In the genomic region with DNA sequence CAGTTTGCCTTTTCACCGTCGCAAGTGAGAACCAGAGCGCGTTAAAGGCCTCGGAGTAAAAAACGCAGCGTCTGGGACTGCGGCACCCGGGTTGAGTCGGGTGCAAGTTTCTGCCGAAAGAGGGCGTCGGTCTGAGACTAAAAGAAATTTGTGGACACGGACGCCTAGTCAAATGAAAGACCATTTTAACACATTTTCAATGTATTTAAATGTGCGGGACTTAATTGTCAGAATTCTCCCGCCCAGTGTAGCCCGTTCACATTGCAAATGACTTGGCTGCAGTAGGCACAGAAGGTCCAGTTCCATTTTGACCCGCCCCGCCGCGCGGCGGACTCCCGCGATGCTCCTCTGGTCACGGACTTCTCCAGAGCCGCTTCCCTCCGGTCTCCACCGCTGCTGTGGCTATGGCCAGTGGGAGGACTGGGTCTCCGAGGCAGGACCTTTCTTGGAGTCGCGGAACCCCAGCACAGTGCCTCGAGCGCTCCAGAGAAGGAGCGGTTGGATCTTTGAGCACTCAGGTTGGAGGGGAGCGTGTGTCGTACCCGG, we compare ENCODE assay signal across 8 cellular contexts. TPM values are rescaled to one million over a fixed set of nuclear protein-coding genes. Genes with fewer than 3 reads are reported as not detected.
DNase-seq lines count a peak whose midpoint lies in the region; ATAC-seq and TF ChIP-seq lines count a peak whose summit lies in the region.

No MANE protein-coding gene starts in this region.

- H3K9me3 Mint-ChIP-seq in activated CD4-positive, alpha-beta memory T cell treated with anti-CD3 and anti-CD28 coated beads, Interleukin-2, amount 10 ng/mL, durations not matched to agents 7 days and 5 days: no peaks in the 10 kb centered on the region

- H3K4me3 ChIP-seq in GM06990 (replicated peaks; ENCODE audit: low read depth, low read length): peak overlapping the region; percentile 55
- H3K4me3 ChIP-seq in esophagus muscularis mucosa: peak overlapping the region; percentile 63 to 75 (median 64)
- peak overlapping the region; percentile 62 to 80 for H3K4me3 ChIP-seq in mucosa of rectum (ENCODE audit: low read length in 2 of 2)

- peak overlapping the region in 1 of 2 donors; percentile 24 for H3K9ac ChIP-seq in mucosa of rectum (ENCODE audit: low read depth in 1 of 2, low read length in 2 of 2)

- H3K27me3 ChIP-seq in GM06990 (replicated peaks; ENCODE audit: control insufficient read depth, insufficient read depth, low read length) (peaks cover 5% of the 10 kb centered on the region), esophagus muscularis mucosa (peaks cover 3 to 47% (median 20%) of the 10 kb centered on the region in 4 donors), mucosa of rectum (ENCODE audit: control insufficient read depth in 2 of 2, insufficient read depth in 2 of 2, low read length in 2 of 2) (peaks cover 19 to 25% of the 10 kb centered on the region in 2 donors)

- H3K27ac ChIP-seq in esophagus muscularis mucosa (replicated peaks in 1 of 4) (peak overlapping the region in 3 of 4 donors; percentile 5 to 58 (median 10)), mucosa of rectum (ENCODE audit: low read depth in 2 of 2, low read length in 2 of 2) (no peak overlapping the region)

- intact Hi-C loops in esophagus muscularis mucosa (cut with DNase I): loop anchor here (5.0 to 10.0 kb wide), 2 partner anchors 585 to 712 kb away; no protein-coding TSS in a partner anchor

- peak overlapping the region; percentile 67 for H3K4me3 Mint-ChIP-seq in activated CD4-positive, alpha-beta memory T cell treated with anti-CD3 and anti-CD28 coated beads, Interleukin-2, amount 10 ng/mL, durations not matched to agents 7 days and 5 days

- H3K36me3 Mint-ChIP-seq in activated CD4-positive, alpha-beta memory T cell treated with anti-CD3 and anti-CD28 coated beads, Interleukin-2, amount 10 ng/mL, durations not matched to agents 7 days and 5 days (ENCODE audit: low read depth): peaks cover 6% of the 10 kb centered on the region

- CTCF ChIA-PET in activated CD4-positive, alpha-beta memory T cell treated with anti-CD3 and anti-CD28 coated beads, Interleukin-2, amount 10 ng/mL, durations not matched to agents 7 days and 5 days (lab: Charles Lee): interaction anchor here (0.7 kb wide), 1 partner anchor 22 kb away, joined by 4 read pairs; no protein-coding TSS in a partner anchor

- WGBS in esophagus muscularis mucosa: under 1% methylated on average over 29 of the region's 39 CpGs

- H3K9me3 ChIP-seq in esophagus muscularis mucosa (no peaks in the 10 kb centered on the region), mucosa of rectum (ENCODE audit: control insufficient read depth in 2 of 2, low read length in 2 of 2) (no peaks in the 10 kb centered on the region)

- POLR2A ChIA-PET in activated CD4-positive, alpha-beta memory T cell treated with anti-CD3 and anti-CD28 coated beads, Interleukin-2, amount 10 ng/mL, durations not matched to agents 7 days and 5 days (lab: Charles Lee): no interaction called here

- TF ChIP-seq CTCF in GM06990 (IDR thresholded peaks at IDR 0.05; ENCODE audit: insufficient read depth, low read length, poor library complexity, severe bottlenecking) (peak; percentile 78), esophagus muscularis mucosa (IDR thresholded peaks at IDR 0.05) (peak; percentile 54 to 74 (median 66))

- H3K4me1 Mint-ChIP-seq in activated CD4-positive, alpha-beta memory T cell treated with anti-CD3 and anti-CD28 coated beads, Interleukin-2, amount 10 ng/mL, durations not matched to agents 7 days and 5 days: peaks cover 26% of the 10 kb centered on the region

- no peak overlapping the region for H3K27ac Mint-ChIP-seq in activated CD4-positive, alpha-beta memory T cell treated with anti-CD3 and anti-CD28 coated beads, Interleukin-2, amount 10 ng/mL, durations not matched to agents 7 days and 5 days

- peaks cover 71% of the 10 kb centered on the region for H3K27me3 Mint-ChIP-seq in activated CD4-positive, alpha-beta memory T cell treated with anti-CD3 and anti-CD28 coated beads, Interleukin-2, amount 10 ng/mL, durations not matched to agents 7 days and 5 days

- no peak for TF ChIP-seq POLR2A in esophagus muscularis mucosa (IDR thresholded peaks at IDR 0.05; ENCODE audit: low read depth)

- no peak for TF ChIP-seq EP300 in esophagus muscularis mucosa (IDR thresholded peaks at IDR 0.05)

- H3K36me3 ChIP-seq in GM06990 (ENCODE audit: control insufficient read depth, insufficient read depth, low read length) (no peaks in the 10 kb centered on the region), esophagus muscularis mucosa (no peaks in the 10 kb centered on the region), mucosa of rectum (ENCODE audit: control insufficient read depth in 2 of 2, insufficient read depth in 2 of 2, low read length in 2 of 2) (no peaks in the 10 kb centered on the region)

- ATAC-seq in HG02588 (IDR thresholded peaks at IDR 0.05; ENCODE audit: unreplicated experiment) (peak; percentile 48), HG03139 (IDR thresholded peaks at IDR 0.05; ENCODE audit: unreplicated experiment) (no peak)

- H3K4me1 ChIP-seq in esophagus muscularis mucosa (peaks cover 28 to 53% (median 42%) of the 10 kb centered on the region in 4 donors), mucosa of rectum (ENCODE audit: control insufficient read depth in 2 of 2, insufficient read depth in 2 of 2, low read length in 2 of 2) (peaks cover 5 to 7% of the 10 kb centered on the region in 2 donors)

- DNase-seq in GM06990 (ENCODE audit: extremely low read depth, insufficient read length) (peak; percentile 48), NCI-H2227 treated with DMSO at 0.1 percent for 48 hours (lab: John Stamatoyannopoulos, UW) (peak; percentile 50), esophagus muscularis mucosa (ENCODE audit: extremely low spot score) (no peak), stromal cell of bone marrow (ENCODE audit: low read depth) (peak; percentile 67)
- DNase-seq in activated CD4-positive, alpha-beta memory T cell treated with anti-CD3 and anti-CD28 coated beads, Interleukin-2, amount 10 ng/mL, durations not matched to agents 7 days and 5 days: peak; percentile 62

RNA-seq across cellular contexts. Expression of a gene that starts 1.3 kb away (rescaled TPM):
- total RNA-seq in activated CD4-positive, alpha-beta memory T cell treated with anti-CD3 and anti-CD28 coated beads, Interleukin-2, amount 10 ng/mL, durations not matched to agents 7 days and 5 days: not detected
- 1 to 10 TPM in 2 of 4 donors, under 1 TPM in 2; 0.65 to 2.1 (median 1.5) TPM for total RNA-seq in esophagus muscularis mucosa

Comparison
In these comparisons a context has a peak if more than half of its experiments do, and no peak if none do; other contexts are left out.
1. H3K27ac ChIP-seq: peak in esophagus muscularis mucosa (3 of 4); none in mucosa of rectum (0 of 2).
2. Peak in every context shown above with its lines, with median percentiles within 50 percentile points of each other: H3K4me3 ChIP-seq.